Comparison of ENCODE assay signal across 1 cellular context in genomic region chr2:96503637-96504243, GRCh38.
TF ChIP-seq lines count a peak whose summit lies in the region.

No MANE protein-coding gene starts in this region.

TF ChIP-seq in GM12878, 131 proteins besides CTCF, POLR2A, EP300 and RAD21:
- TF ChIP-seq MXI1 (IDR thresholded peaks at IDR 0.05; ENCODE audit: low read depth, low read length) (no peak), BCL3 (IDR thresholded peaks at IDR 0.05; ENCODE audit: borderline replicate concordance, insufficient read depth, low read depth, low read length, poor library complexity, severe bottlenecking) (no peak), EZH2 (IDR thresholded peaks at IDR 0.05; ENCODE audit: borderline replicate concordance, control insufficient read depth, low read depth, low read length) (no peak), GATAD2B (conservative IDR thresholded peaks at IDR 0.05; ENCODE audit: low read depth) (0 out of 2 replicates have a peak, but pooled peaks have one; percentile 6)
- TF ChIP-seq, protein P1, sequence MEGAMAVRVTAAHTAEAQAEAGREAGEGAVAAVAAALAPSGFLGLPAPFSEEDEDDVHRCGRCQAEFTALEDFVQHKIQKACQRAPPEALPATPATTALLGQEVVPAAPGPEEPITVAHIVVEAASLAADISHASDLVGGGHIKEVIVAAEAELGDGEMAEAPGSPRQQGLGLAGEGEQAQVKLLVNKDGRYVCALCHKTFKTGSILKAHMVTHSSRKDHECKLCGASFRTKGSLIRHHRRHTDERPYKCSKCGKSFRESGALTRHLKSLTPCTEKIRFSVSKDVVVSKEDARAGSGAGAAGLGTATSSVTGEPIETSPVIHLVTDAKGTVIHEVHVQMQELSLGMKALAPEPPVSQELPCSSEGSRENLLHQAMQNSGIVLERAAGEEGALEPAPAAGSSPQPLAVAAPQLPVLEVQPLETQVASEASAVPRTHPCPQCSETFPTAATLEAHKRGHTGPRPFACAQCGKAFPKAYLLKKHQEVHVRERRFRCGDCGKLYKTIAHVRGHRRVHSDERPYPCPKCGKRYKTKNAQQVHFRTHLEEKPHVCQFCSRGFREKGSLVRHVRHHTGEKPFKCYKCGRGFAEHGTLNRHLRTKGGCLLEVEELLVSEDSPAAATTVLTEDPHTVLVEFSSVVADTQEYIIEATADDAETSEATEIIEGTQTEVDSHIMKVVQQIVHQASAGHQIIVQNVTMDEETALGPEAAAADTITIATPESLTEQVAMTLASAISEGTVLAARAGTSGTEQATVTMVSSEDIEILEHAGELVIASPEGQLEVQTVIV (IDR thresholded peaks at IDR 0.05; ENCODE audit: borderline replicate concordance, partially characterized antibody), result no peak
- TF ChIP-seq, protein P2, sequence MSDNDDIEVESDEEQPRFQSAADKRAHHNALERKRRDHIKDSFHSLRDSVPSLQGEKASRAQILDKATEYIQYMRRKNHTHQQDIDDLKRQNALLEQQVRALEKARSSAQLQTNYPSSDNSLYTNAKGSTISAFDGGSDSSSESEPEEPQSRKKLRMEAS (IDR thresholded peaks at IDR 0.05; ENCODE audit: low read depth, low read length), result 0 out of 2 replicates have a peak, but pooled peaks have one; percentile 11
